Comparison of ENCODE assay signal across 8 cellular contexts in the genomic region with DNA sequence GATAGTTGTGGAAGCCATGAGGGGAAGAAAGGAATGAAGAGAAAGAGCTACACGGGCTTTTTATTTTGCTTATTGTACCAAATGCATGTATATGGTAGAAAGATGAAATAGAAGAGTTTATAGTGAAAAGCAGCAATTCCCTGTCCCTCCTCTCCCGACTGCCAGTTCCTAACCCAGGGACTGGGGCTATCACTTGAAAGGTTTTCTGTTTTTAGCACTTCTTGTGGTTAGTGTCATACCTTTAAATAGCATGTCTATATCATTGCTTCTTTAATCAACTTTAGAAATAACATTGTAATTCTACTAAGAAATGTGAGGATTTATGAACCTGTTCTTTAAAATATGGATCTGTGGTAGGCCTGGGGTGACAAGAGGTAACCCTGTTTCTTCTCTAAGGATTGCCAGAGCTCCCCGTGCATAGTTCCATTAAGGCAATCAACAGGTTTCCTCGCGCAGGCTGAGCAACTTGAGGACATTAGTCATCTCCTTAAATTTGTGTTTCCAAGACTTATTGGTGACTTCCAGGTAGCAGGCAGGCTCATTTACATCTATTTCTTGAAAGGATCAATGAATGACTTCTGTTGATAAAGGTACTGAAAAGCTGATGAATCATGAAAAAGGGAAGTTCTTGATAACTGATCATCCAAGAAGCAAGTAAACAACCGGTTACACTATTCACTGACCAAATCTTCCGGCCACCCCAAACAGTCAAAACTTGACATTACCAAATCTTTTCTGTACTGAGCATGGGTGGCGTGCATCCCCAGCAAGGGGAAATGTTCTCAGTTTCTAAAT. TPM values are rescaled to one million over a fixed set of nuclear protein-coding genes. Genes with fewer than 3 reads are reported as not detected.
DNase-seq lines count a peak whose midpoint lies in the region; ATAC-seq, FAIRE-seq and TF ChIP-seq lines count a peak whose summit lies in the region.

No MANE protein-coding gene starts in this region.

- no peak overlapping the region for H3K4me3 Mint-ChIP-seq in CD8-positive, alpha-beta memory T cell

- H3K9me3 Mint-ChIP-seq in CD8-positive, alpha-beta memory T cell = no peaks in the 10 kb centered on the region

- in situ Hi-C loops in GM13976 (cut with MboI; ENCODE audit: low sequenced_read_pairs, unreplicated experiment) = no loop called here

- FAIRE-seq in D721Med (lab: Jason Lieb, UNC) = no peak

- peaks cover 0 to 6% (median 0%) of the 10 kb centered on the region in 3 donors for H3K36me3 Mint-ChIP-seq in CD8-positive, alpha-beta memory T cell

- H3K4me3 ChIP-seq in CD8-positive, alpha-beta memory T cell (ENCODE audit: low read length) = no peak overlapping the region

- TF ChIP-seq CTCF in GM13976 (IDR thresholded peaks at IDR 0.05; ENCODE audit: borderline replicate concordance, control extremely low read depth, extremely low read depth, insufficient read depth, missing control alignments) = no peak
- TF ChIP-seq CTCF in D721Med (IDR thresholded peaks at IDR 0.05; ENCODE audit: insufficient read depth, missing control alignments) = no peak

- CTCF ChIA-PET in CD8-positive, alpha-beta memory T cell (lab: Charles Lee) = interaction anchor here (1.5 to 1.6 kb wide), 2 partner anchors 39 to 89 kb away, joined by 4 read pairs; no protein-coding TSS in a partner anchor

- peaks cover 2 to 12% (median 5%) of the 10 kb centered on the region in 3 donors for H3K4me1 Mint-ChIP-seq in CD8-positive, alpha-beta memory T cell

- H3K9me3 ChIP-seq in CD8-positive, alpha-beta memory T cell (ENCODE audit: low read length) = no peaks in the 10 kb centered on the region

- ATAC-seq in GM19452 (IDR thresholded peaks at IDR 0.05; ENCODE audit: unreplicated experiment) (peak; percentile 99), HG03095 (IDR thresholded peaks at IDR 0.05; ENCODE audit: unreplicated experiment) (peak; percentile 99)

- peak; percentile 64 for DNase-seq in GM13976 (ENCODE audit: low spot score)
- DNase-seq in activated T-cell treated with anti-CD3 and anti-CD28 coated beads, Interleukin-2, amount 50 U/mL, for 48 hours = peak; percentile 70
- no peak for DNase-seq in CD8-positive, alpha-beta memory T cell
- no peak for DNase-seq in D721Med (ENCODE audit: insufficient read length, low spot score)
- DNase-seq in amniotic stem cell (lab: John Stamatoyannopoulos, UW) = no peak
- no peak for DNase-seq in NCI-H2196 treated with DMSO at 0.1 percent for 48 hours (lab: John Stamatoyannopoulos, UW; ENCODE audit: unreplicated experiment)

- no peaks in the 10 kb centered on the region for H3K36me3 ChIP-seq in CD8-positive, alpha-beta memory T cell (ENCODE audit: insufficient read depth, low read length)

- POLR2A ChIA-PET in CD8-positive, alpha-beta memory T cell (lab: Charles Lee) = interaction anchor here (0.6 kb wide), 2 partner anchors 11 to 12 kb away, joined by 4 to 6 read pairs; no protein-coding TSS in a partner anchor

- no peak overlapping the region for H3K27ac ChIP-seq in CD8-positive, alpha-beta memory T cell (ENCODE audit: low read depth, low read length)

- H3K27ac Mint-ChIP-seq in CD8-positive, alpha-beta memory T cell = no peak overlapping the region

- H3K27me3 Mint-ChIP-seq in CD8-positive, alpha-beta memory T cell = peaks cover 0 to 7% of the 10 kb centered on the region in 2 donors

- no peaks in the 10 kb centered on the region for H3K4me1 ChIP-seq in CD8-positive, alpha-beta memory T cell (ENCODE audit: insufficient read depth, low read length)

- no peaks in the 10 kb centered on the region for H3K27me3 ChIP-seq in CD8-positive, alpha-beta memory T cell (ENCODE audit: insufficient read depth, low read length, poor library complexity, severe bottlenecking)

RNA-seq across cellular contexts. Expression of a gene that starts 37.8 kb away (rescaled TPM):
- total RNA-seq in CD8-positive, alpha-beta memory T cell = 100 to 1,000 TPM; 118 to 123 TPM
- 203 TPM for polyA plus RNA-seq in CD8-positive, alpha-beta memory T cell

Comparison
In these comparisons a context has a peak if more than half of its experiments do, and no peak if none do; other contexts are left out.
1. DNase-seq: peak in GM13976 (single experiment) and activated T-cell treated with anti-CD3 and anti-CD28 coated beads, Interleukin-2, amount 50 U/mL, for 48 hours (2 of 2); none in CD8-positive, alpha-beta memory T cell (0 of 5), D721Med (single experiment), amniotic stem cell (single experiment) and NCI-H2196 treated with DMSO at 0.1 percent for 48 hours (single experiment).